8 cellular contexts compared by ENCODE assay signal in the genomic region with DNA sequence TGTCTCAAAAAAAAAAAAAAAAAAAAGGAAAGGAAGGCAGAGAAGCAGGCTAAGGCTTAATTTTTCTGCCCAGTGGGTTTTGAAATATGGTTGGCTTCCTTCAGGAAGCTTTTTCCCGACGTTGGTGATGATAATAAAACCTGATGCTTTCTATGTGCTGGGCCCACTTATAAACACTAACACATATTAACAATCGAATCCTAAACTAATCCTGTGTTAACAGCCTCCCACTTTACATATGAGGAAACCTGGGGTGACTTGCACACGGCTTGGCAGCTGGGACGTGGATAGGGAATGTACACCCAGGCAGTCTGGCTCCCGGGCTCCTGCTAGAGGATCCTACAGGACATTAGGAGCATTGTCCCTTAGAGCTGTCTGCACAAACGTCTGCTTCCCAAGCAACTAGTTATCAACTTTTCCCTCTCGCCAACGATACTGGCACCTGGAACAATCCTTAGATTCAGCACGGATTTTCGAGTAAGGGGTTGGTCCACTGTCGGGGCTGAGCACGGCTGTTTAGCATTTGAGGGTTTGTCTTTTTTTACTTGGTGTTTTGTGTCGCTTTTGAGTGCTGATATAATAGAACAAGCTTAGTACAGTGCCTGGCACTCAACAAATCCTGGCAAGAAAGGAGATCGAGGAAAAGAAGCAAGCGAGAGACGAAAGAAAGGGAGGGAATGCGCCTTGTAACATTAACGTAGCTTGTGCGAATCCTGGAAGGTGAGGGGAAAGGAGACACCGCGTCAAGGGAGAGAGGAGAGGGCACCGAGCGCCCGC. TPM values are rescaled to one million over a fixed set of nuclear protein-coding genes. Genes with fewer than 3 reads are reported as not detected.
DNase-seq lines count a peak whose midpoint lies in the region; FAIRE-seq and TF ChIP-seq lines count a peak whose summit lies in the region.
"Had no signal": no experiment of that assay in that cellular context is flagged by ENCODE, and none has a peak within 500 bp of the region (broad histone marks: within the 10 kb centered on the region; RNA-seq: fewer than 3 reads in every experiment).

No MANE protein-coding gene starts in this region.

- FAIRE-seq in H54 (lab: Jason Lieb, UNC) (no peak), GM12891 (lab: Jason Lieb, UNC) (no peak)
- FAIRE-seq: islet of Langerhans had no signal

- DNase-seq in H54 (ENCODE audit: insufficient read length, low spot score) (peak; percentile 35), SK-N-DZ (ENCODE audit: low spot score) (peak; percentile 74), epithelial cell of proximal tubule (ENCODE audit: low read depth) (peak; percentile 29), myocyte (ENCODE audit: low read depth) (peak; percentile 68), GM12891 (ENCODE audit: insufficient read length, low spot score) (no peak)

- peak overlapping the region; percentile 100 for H2AFZ ChIP-seq in KMS-11 (ENCODE audit: low read depth)

- H3K36me3 ChIP-seq in KMS-11 (ENCODE audit: insufficient read depth) = no peaks in the 10 kb centered on the region

- no peaks in the 10 kb centered on the region for H3K79me2 ChIP-seq in KMS-11 (ENCODE audit: insufficient read depth, low read depth)

- H3K4me3 ChIP-seq in GM12875 (ENCODE audit: low read depth, low read length) = peak overlapping the region; percentile 5
- H3K4me3 ChIP-seq in KMS-11 (IDR thresholded peaks at IDR 0.05; ENCODE audit: insufficient read depth, low read depth, low read length) = no peak overlapping the region
- peak overlapping the region; percentile 94 for H3K4me3 ChIP-seq in epithelial cell of proximal tubule (ENCODE audit: low read depth, low read length)

- no peak for TF ChIP-seq POLR2A in H54 (IDR thresholded peaks at IDR 0.05; ENCODE audit: low read depth, low read length)
- TF ChIP-seq POLR2A in GM12891 (IDR thresholded peaks at IDR 0.05; ENCODE audit: low read depth, low read length) = no peak

- no peak overlapping the region for H3K27ac ChIP-seq in KMS-11

- peak overlapping the region; percentile 97 for H3K4me2 ChIP-seq in KMS-11

- H4K20me1 ChIP-seq in KMS-11 (ENCODE audit: insufficient read depth) = no peaks in the 10 kb centered on the region

- TF ChIP-seq CTCF in GM12875 (IDR thresholded peaks at IDR 0.05; ENCODE audit: borderline replicate concordance, insufficient read depth, low read depth, low read length) (no peak), KMS-11 (conservative IDR thresholded peaks at IDR 0.05; ENCODE audit: low read depth, low read length) (no peak), epithelial cell of proximal tubule (conservative IDR thresholded peaks at IDR 0.05; ENCODE audit: low read depth, low read length) (peak; percentile 26)

- peaks cover 2% of the 10 kb centered on the region for H3K4me1 ChIP-seq in KMS-11 (ENCODE audit: low read depth, poor library complexity, severe bottlenecking)

- peak overlapping the region; percentile 42; the same call in 1 of the 2 replicates for H3K9ac ChIP-seq in KMS-11

- H3K27me3 ChIP-seq in KMS-11 (ENCODE audit: insufficient read depth, low read depth) = no peaks in the 10 kb centered on the region

TF ChIP-seq in GM12891, 5 proteins besides CTCF, POLR2A, EP300 and RAD21:
- TF ChIP-seq TAF1 (IDR thresholded peaks at IDR 0.05; ENCODE audit: low read depth, low read length) (no peak), POLR2AphosphoS5 (IDR thresholded peaks at IDR 0.05; ENCODE audit: low read depth, low read length) (no peak), POU2F2 (IDR thresholded peaks at IDR 0.05; ENCODE audit: low read depth, low read length) (no peak), SPI1 (IDR thresholded peaks at IDR 0.05; ENCODE audit: low read depth, low read length) (no peak), PAX5 (IDR thresholded peaks at IDR 0.05; ENCODE audit: insufficient read depth, low read length, severe bottlenecking) (no peak)

RNA-seq across cellular contexts. Expression of a gene that starts 0.6 kb away (rescaled TPM):
- polyA plus RNA-seq in SK-N-DZ (2014; cell fraction: cytosol; rRNA removed) = 33.5 and 35.3 TPM in 2 replicates
- 47.3 and 52.6 TPM in 2 replicates for polyA plus RNA-seq in SK-N-DZ (2014; cell fraction: nucleus; rRNA removed)
- total RNA-seq in epithelial cell of proximal tubule = 3.1 and 4.7 TPM in 2 replicates
- total RNA-seq in myocyte = 16.9 and 29.0 TPM in 2 replicates
- polyA plus RNA-seq in myocyte (2012) = 9.8 TPM
- 8.5 TPM for polyA plus RNA-seq in GM12891 (2012; ENCODE audit: low read depth, missing spikeins)

RNA-seq across cellular contexts. Expression of a gene that starts 19.1 kb away (rescaled TPM):
- polyA plus RNA-seq in SK-N-DZ (2014; cell fraction: cytosol; rRNA removed) = not detected in 2 replicates
- polyA plus RNA-seq in SK-N-DZ (2014; cell fraction: nucleus; rRNA removed) = not detected in 2 replicates
- total RNA-seq in epithelial cell of proximal tubule (not detected in 2 replicates), myocyte (not detected in 2 replicates)
- not detected for polyA plus RNA-seq in myocyte (2012)
- polyA plus RNA-seq in GM12891 (2012; ENCODE audit: low read depth, missing spikeins) = not detected
